23 cellular contexts compared by ENCODE assay signal in the genomic region with DNA sequence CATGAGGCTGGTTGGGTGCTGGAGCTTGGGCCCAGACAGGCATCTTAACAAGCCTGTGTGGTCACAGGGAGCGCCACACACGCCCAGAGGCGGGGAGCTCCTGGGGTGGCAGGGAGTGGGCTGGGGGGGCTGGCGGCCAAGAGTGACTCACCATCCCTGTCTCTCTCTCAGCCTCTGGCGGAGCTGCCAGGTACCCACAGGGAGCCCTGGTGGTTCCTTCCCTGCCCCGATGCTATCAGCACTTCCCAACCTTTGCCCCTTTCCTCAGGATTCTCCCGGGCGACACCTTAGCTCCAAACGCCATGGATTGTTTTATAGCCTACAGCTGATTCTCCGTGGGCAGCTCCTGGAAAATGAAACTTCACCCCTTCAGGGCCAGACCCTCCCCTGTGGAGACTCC. TPM values are rescaled to one million over a fixed set of nuclear protein-coding genes. Genes with fewer than 3 reads are reported as not detected.
DNase-seq lines count a peak whose midpoint lies in the region; ATAC-seq and TF ChIP-seq lines count a peak whose summit lies in the region.
"Had no signal": no experiment of that assay in that cellular context is flagged by ENCODE, and none has a peak within 500 bp of the region (broad histone marks: within the 10 kb centered on the region; RNA-seq: fewer than 3 reads in every experiment).

No MANE protein-coding gene starts in this region.

- TF ChIP-seq EP300 in Ishikawa (IDR thresholded peaks at IDR 0.05; ENCODE audit: borderline replicate concordance): peak; percentile 29; the same call in 1 of the 2 replicates

- POLR2A ChIA-PET in RWPE1 (lab: Yijun Ruan, JAX; ENCODE audit: low non-redundant PET): no interaction called here

- CTCF ChIA-PET in RWPE1 (lab: Yijun Ruan, JAX): interaction anchor here (1.1 kb wide), 1 partner anchor 40 kb away, joined by 3 read pairs; no protein-coding TSS in a partner anchor

- H3K27ac ChIP-seq in RWPE1: peak overlapping the region; percentile 52
- H3K27ac ChIP-seq: A549; BLaER1 treated with 17β-estradiol and CSF1 and Interleukin-3, amounts not matched to agents 10 nM and 100 nM had no signal

- intact Hi-C loops in posterior vena cava (cut with DNase I): no loop called here

- no peak for TF ChIP-seq CTCF in RWPE1 (conservative IDR thresholded peaks at IDR 0.05; ENCODE audit: low read depth)

- DNase-seq in A172 (ENCODE audit: low spot score): peak; percentile 51
- no peak for DNase-seq in RWPE1 (ENCODE audit: low spot score)
- DNase-seq in mucosa of gallbladder (ENCODE audit: low spot score): peak; percentile 81
- DNase-seq in posterior vena cava (ENCODE audit: low spot score): no peak
- DNase-seq: CD8-positive, alpha-beta memory T cell; DMS79 treated with DMSO at 0.1 percent for 48 hours; GF-D8; GOT3; HFFc6; IMR-90; Kasumi-1; MV-4-11; NCI-H1417 treated with DMSO at 0.1 percent for 48 hours; NCI-H1930; NCI-H2171 treated with DMSO at 0.1 percent for 48 hours; NCI-H446 treated with DMSO at 0.1 percent for 48 hours; NCI-H748 treated with DMSO at 0.1 percent for 48 hours; SK-N-SH had no signal

- TF ChIP-seq RAD21 in Ishikawa (IDR thresholded peaks at IDR 0.05; ENCODE audit: low read depth): no peak

- ATAC-seq in GM18517 (IDR thresholded peaks at IDR 0.05; ENCODE audit: unreplicated experiment): no peak
- ATAC-seq in GM21576 (IDR thresholded peaks at IDR 0.05; ENCODE audit: unreplicated experiment): no peak
- ATAC-seq: A549 had no signal

TF ChIP-seq in Ishikawa, 13 proteins besides CTCF, POLR2A, EP300 and RAD21:
- no peak for TF ChIP-seq CEBPB (IDR thresholded peaks at IDR 0.05)
- TF ChIP-seq, protein P1, sequence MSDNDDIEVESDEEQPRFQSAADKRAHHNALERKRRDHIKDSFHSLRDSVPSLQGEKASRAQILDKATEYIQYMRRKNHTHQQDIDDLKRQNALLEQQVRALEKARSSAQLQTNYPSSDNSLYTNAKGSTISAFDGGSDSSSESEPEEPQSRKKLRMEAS (IDR thresholded peaks at IDR 0.05): 0 out of 2 replicates have a peak, but pooled peaks have one; percentile 26
- peak; percentile 68 for TF ChIP-seq TCF12 (IDR thresholded peaks at IDR 0.05; ENCODE audit: low read depth)
- TF ChIP-seq NFIC (IDR thresholded peaks at IDR 0.05): peak; percentile 71
- TF ChIP-seq ZBTB7A (IDR thresholded peaks at IDR 0.05; ENCODE audit: low read depth): peak; percentile 62; the same call in 1 of the 2 replicates
- TF ChIP-seq TEAD4 (IDR thresholded peaks at IDR 0.05): no peak

RNA-seq across cellular contexts. Expression of a gene that starts 5.5 kb away (rescaled TPM):
- total RNA-seq in A172 (2014; rRNA removed; shearing (Covaris generic)): 4.7 and 5.8 TPM in 2 replicates
- total RNA-seq in mucosa of gallbladder (537 TPM), posterior vena cava (under 1 TPM; 0.69 to 0.71 TPM)

Comparison
In these comparisons a context has a peak if more than half of its experiments do, and no peak if none do; other contexts are left out.
1. DNase-seq: peak in A172 (single experiment) and mucosa of gallbladder (single experiment); none in RWPE1 (single experiment) and posterior vena cava (single experiment).
2. RNA of a gene that starts 5.5 kb away (total RNA-seq): 537 TPM in mucosa of gallbladder (single experiment); 4.7 to 5.8 TPM in A172 and 0.69 to 0.71 TPM in posterior vena cava; every median in the first group is over 10 times any median in the second.